ENCODE assay signal across 1 cellular context in genomic region chr11:60853469-60853950, GRCh38.
TF ChIP-seq lines count a peak whose summit lies in the region.

No MANE protein-coding gene starts in this region.

TF ChIP-seq in K562, 482 proteins besides CTCF, POLR2A, EP300 and RAD21:
- TF ChIP-seq SMARCC2 (IDR thresholded peaks at IDR 0.05; ENCODE audit: low read depth) (no peak), ASH1L (IDR thresholded peaks at IDR 0.05; ENCODE audit: borderline replicate concordance, low read depth, partially characterized antibody) (no peak), POLR2G (IDR thresholded peaks at IDR 0.05; ENCODE audit: low read depth, low read length) (0 out of 2 replicates have a peak, but pooled peaks have one; percentile 13), KDM2B (CRISPR knock-in tag; IDR thresholded peaks at IDR 0.05) (no peak), HMG20A (CRISPR knock-in tag; conservative IDR thresholded peaks at IDR 0.05) (no peak), SETDB1 (IDR thresholded peaks at IDR 0.05; ENCODE audit: low read length) (no peak), RHOXF2B (CRISPR knock-in tag; conservative IDR thresholded peaks at IDR 0.05) (no peak), CCNT2 (IDR thresholded peaks at IDR 0.05; ENCODE audit: borderline replicate concordance, extremely low read depth, insufficient read length, low read depth, low read length) (no peak), HDAC8 (tag; IDR thresholded peaks at IDR 0.05) (no peak), PCBP2 (IDR thresholded peaks at IDR 0.05; ENCODE audit: low read depth, low read length, poor library complexity, severe bottlenecking) (no peak), LCOR (CRISPR knock-in tag; IDR thresholded peaks at IDR 0.05) (no peak), RBFOX2 (IDR thresholded peaks at IDR 0.05; ENCODE audit: low read depth, low read length) (0 out of 2 replicates have a peak, but pooled peaks have one; percentile 21), BRF2 (IDR thresholded peaks at IDR 0.05; ENCODE audit: borderline replicate concordance, insufficient read depth, insufficient read length) (no peak)
